Comparison of ENCODE assay signal across 1 cellular context in the genomic region with DNA sequence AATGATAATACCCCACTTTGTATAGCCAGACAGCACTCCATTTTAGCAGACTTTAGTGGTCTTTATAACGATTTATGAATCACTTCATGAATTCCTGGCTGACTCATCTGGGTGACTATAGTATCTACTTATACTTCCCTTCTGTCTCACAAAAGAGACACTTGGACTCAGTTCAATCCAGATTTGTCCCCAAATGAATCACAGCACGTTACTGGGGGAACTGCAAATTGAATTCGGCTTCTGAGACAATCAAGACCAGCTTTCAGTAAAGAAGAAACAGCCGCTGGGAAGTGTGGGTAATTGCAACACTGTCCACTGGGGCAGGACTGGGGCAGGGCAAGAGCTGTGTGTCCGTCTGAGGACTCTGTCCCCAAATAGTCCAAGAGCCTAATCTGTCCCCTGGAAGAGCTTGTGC.
TF ChIP-seq lines count a peak whose summit lies in the region.

No MANE protein-coding gene starts in this region.

TF ChIP-seq in HepG2, 621 proteins besides CTCF, POLR2A, EP300 and RAD21 (continued from another document):
- TF ChIP-seq AHDC1 (CRISPR knock-in tag; IDR thresholded peaks at IDR 0.05; ENCODE audit: borderline replicate concordance) (no peak), NFYC (CRISPR knock-in tag; IDR thresholded peaks at IDR 0.05) (no peak), ZNF619 (CRISPR knock-in tag; IDR thresholded peaks at IDR 0.05) (no peak), ZNF598 (CRISPR knock-in tag; IDR thresholded peaks at IDR 0.05; ENCODE audit: borderline replicate concordance) (no peak), SIX4 (CRISPR knock-in tag; IDR thresholded peaks at IDR 0.05) (no peak), NFE2L1 (CRISPR knock-in tag; IDR thresholded peaks at IDR 0.05; ENCODE audit: borderline replicate concordance) (no peak), ZXDC (CRISPR knock-in tag; IDR thresholded peaks at IDR 0.05) (no peak), MAFG (CRISPR knock-in tag; IDR thresholded peaks at IDR 0.05) (no peak), ZNF451 (CRISPR knock-in tag; IDR thresholded peaks at IDR 0.05) (no peak), ZMYM2 (CRISPR knock-in tag; IDR thresholded peaks at IDR 0.05) (no peak), PBX2 (CRISPR knock-in tag; IDR thresholded peaks at IDR 0.05) (no peak), LCORL (IDR thresholded peaks at IDR 0.05) (no peak), LCORL (CRISPR knock-in tag; IDR thresholded peaks at IDR 0.05) (no peak), YEATS2 (CRISPR knock-in tag; IDR thresholded peaks at IDR 0.05; ENCODE audit: borderline replicate concordance) (no peak), HMG20A (CRISPR knock-in tag; IDR thresholded peaks at IDR 0.05; ENCODE audit: borderline replicate concordance) (no peak)
- TF ChIP-seq, protein P1, sequence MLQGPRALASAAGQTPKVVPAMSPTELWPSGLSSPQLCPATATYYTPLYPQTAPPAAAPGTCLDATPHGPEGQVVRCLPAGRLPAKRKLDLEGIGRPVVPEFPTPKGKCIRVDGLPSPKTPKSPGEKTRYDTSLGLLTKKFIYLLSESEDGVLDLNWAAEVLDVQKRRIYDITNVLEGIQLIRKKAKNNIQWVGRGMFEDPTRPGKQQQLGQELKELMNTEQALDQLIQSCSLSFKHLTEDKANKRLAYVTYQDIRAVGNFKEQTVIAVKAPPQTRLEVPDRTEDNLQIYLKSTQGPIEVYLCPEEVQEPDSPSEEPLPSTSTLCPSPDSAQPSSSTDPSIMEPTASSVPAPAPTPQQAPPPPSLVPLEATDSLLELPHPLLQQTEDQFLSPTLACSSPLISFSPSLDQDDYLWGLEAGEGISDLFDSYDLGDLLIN (CRISPR knock-in tag; IDR thresholded peaks at IDR 0.05; ENCODE audit: borderline replicate concordance), result no peak
